Comparison of ENCODE assay signal across 18 cellular contexts in genomic region chr5:16521561-16522090, GRCh38. TPM values are rescaled to one million over a fixed set of nuclear protein-coding genes. Genes with fewer than 3 reads are reported as not detected.
DNase-seq lines count a peak whose midpoint lies in the region; ATAC-seq and TF ChIP-seq lines count a peak whose summit lies in the region.
"Had no signal": no experiment of that assay in that cellular context is flagged by ENCODE, and none has a peak within 500 bp of the region (broad histone marks: within the 10 kb centered on the region; RNA-seq: fewer than 3 reads in every experiment).

No MANE protein-coding gene starts in this region.

- no peaks in the 10 kb centered on the region for H3K27me3 Mint-ChIP-seq in Calu3 (ENCODE audit: unreplicated experiment)
- H3K27me3 Mint-ChIP-seq: T-cell had no signal

- peaks cover 12% of the 10 kb centered on the region for H3K36me3 Mint-ChIP-seq in Calu3 (ENCODE audit: insufficient read depth, unreplicated experiment)

- peak; percentile 34 to 41 for ATAC-seq in right cardiac atrium
- ATAC-seq: T-cell had no signal

- no peak overlapping the region for H3K4me3 ChIP-seq in right cardiac atrium (ENCODE audit: low read length)
- no peak overlapping the region for H3K4me3 ChIP-seq in muscle layer of duodenum (ENCODE audit: low read depth in 1 of 2, low read length in 2 of 2)
- no peak overlapping the region for H3K4me3 ChIP-seq in foreskin fibroblast (ENCODE audit: low read depth in 1 of 2, low read length in 2 of 2)
- H3K4me3 ChIP-seq: ascending aorta, sigmoid colon, upper lobe of left lung had no signal

- DNase-seq in Calu3 (peak; percentile 45), NCI-H146 treated with DMSO at 0.1 percent for 48 hours (lab: John Stamatoyannopoulos, UW; ENCODE audit: unreplicated experiment) (peak; percentile 34), right cardiac atrium (no peak), DMS 273 (lab: John Stamatoyannopoulos, UW; ENCODE audit: unreplicated experiment) (no peak), NCI-H345 (lab: John Stamatoyannopoulos, UW) (no peak), foreskin fibroblast (no peak)
- no peak for DNase-seq in activated CD4-positive, alpha-beta T cell treated with anti-CD3 and anti-CD28 coated beads for 1 hour
- DNase-seq: activated CD4-positive, alpha-beta T cell treated with anti-CD3 and anti-CD28 coated beads, Interleukin-2, amount 50 U/mL, for 48 hours; AML-193; NCI-H446 treated with DMSO at 0.1 percent for 48 hours; sigmoid colon; stimulated activated CD4-positive, alpha-beta T cell treated with anti-CD3 and anti-CD28 coated beads, Interleukin-1b, Interleukin-23, amount 100 ng/mL, for 48 hours; stimulated activated naive CD4-positive, alpha-beta T cell treated with Interleukin-2 at 50 U/mL for 16 hours; T-cell; upper lobe of left lung had no signal

- H3K9me3 ChIP-seq in right cardiac atrium (ENCODE audit: control insufficient read depth, low read length) (no peaks in the 10 kb centered on the region), muscle layer of duodenum (ENCODE audit: control insufficient read depth in 1 of 2, low read length in 2 of 2) (no peaks in the 10 kb centered on the region)
- H3K9me3 ChIP-seq: ascending aorta, sigmoid colon, upper lobe of left lung had no signal

- BruUV-seq in Calu3 (replicated peaks; lab: Mats Ljungman, UMichigan): no TSS peak

- 68% methylated on average over 6 of the region's 6 CpGs for WGBS in right cardiac atrium

- H3K27me3 ChIP-seq in right cardiac atrium (ENCODE audit: control insufficient read depth, insufficient read depth) (no peaks in the 10 kb centered on the region), muscle layer of duodenum (ENCODE audit: low read depth, low read length) (no peaks in the 10 kb centered on the region)
- H3K27me3 ChIP-seq: ascending aorta, sigmoid colon, upper lobe of left lung had no signal

- H3K4me1 ChIP-seq in right cardiac atrium (ENCODE audit: control insufficient read depth, insufficient read depth, low read length) (peaks cover 11% of the 10 kb centered on the region), muscle layer of duodenum (ENCODE audit: control insufficient read depth in 1 of 2, insufficient read depth in 2 of 2, low read length in 2 of 2) (peaks cover 0 to 4% of the 10 kb centered on the region in 2 donors)
- H3K4me1 ChIP-seq: ascending aorta, sigmoid colon, upper lobe of left lung had no signal

- CTCF ChIA-PET in Calu3 (lab: Charles Lee): interaction anchor here (0.8 to 1.4 kb wide), 5 partner anchors 18 to 31 kb away, joined by 3 to 5 read pairs (median 3); no protein-coding TSS in a partner anchor

- TF ChIP-seq CTCF in Calu3 (IDR thresholded peaks at IDR 0.05; ENCODE audit: unreplicated experiment) (no peak), foreskin fibroblast (IDR thresholded peaks at IDR 0.05; ENCODE audit: low read depth, low read length) (no peak)

- H3K4me1 Mint-ChIP-seq in Calu3 (ENCODE audit: low read depth, unreplicated experiment): peaks cover 45% of the 10 kb centered on the region

- peak overlapping the region; percentile 45 for H3K4me3 Mint-ChIP-seq in Calu3 (ENCODE audit: low read depth, unreplicated experiment)
- H3K4me3 Mint-ChIP-seq: T-cell had no signal

- H3K9me3 Mint-ChIP-seq in Calu3 (ENCODE audit: low read depth, unreplicated experiment): no peaks in the 10 kb centered on the region
- H3K9me3 Mint-ChIP-seq: T-cell had no signal

- intact Hi-C loops in Calu3 (cut with micrococcal nuclease; ENCODE audit: unreplicated experiment): loop anchor here (1.0 kb wide), 2 partner anchors 13 to 32 kb away; no protein-coding TSS in a partner anchor
- intact Hi-C loops in right cardiac atrium (cut with DNase I): no loop called here

- H3K36me3 ChIP-seq in muscle layer of duodenum (ENCODE audit: control insufficient read depth in 1 of 2, insufficient read depth in 2 of 2, low read length in 2 of 2): no peaks in the 10 kb centered on the region
- H3K36me3 ChIP-seq: ascending aorta, sigmoid colon, upper lobe of left lung had no signal

- H3K27ac Mint-ChIP-seq in Calu3 (ENCODE audit: unreplicated experiment): peak overlapping the region; percentile 90
- H3K27ac Mint-ChIP-seq: T-cell had no signal

- H3K27ac ChIP-seq in right cardiac atrium (ENCODE audit: low read length): peak overlapping the region; percentile 6
- peak overlapping the region; percentile 74 for H3K27ac ChIP-seq in muscle layer of duodenum (ENCODE audit: low read length)
- H3K27ac ChIP-seq: ascending aorta, KMS-11, sigmoid colon, upper lobe of left lung had no signal

RNA-seq across cellular contexts. Expression of gene ZNF622, which starts 56.0 kb away (rescaled TPM):
- total RNA-seq in Calu3 (2022) (28.6 and 31.5 TPM in 2 replicates), right cardiac atrium (10 to 100 TPM; 35.9 to 51.0 (median 40.2) TPM)
- polyA plus RNA-seq in right cardiac atrium: 44.6 TPM

Comparison
In these comparisons a context has a peak if more than half of its experiments do, and no peak if none do; other contexts are left out.
1. DNase-seq: peak in Calu3 (single experiment) and NCI-H146 treated with DMSO at 0.1 percent for 48 hours (single experiment); none in right cardiac atrium (0 of 3), activated CD4-positive, alpha-beta T cell treated with anti-CD3 and anti-CD28 coated beads for 1 hour (single experiment), DMS 273 (single experiment), NCI-H345 (single experiment) and foreskin fibroblast (0 of 2).